Comparison of ENCODE assay signal across 12 cellular contexts in the genomic region with DNA sequence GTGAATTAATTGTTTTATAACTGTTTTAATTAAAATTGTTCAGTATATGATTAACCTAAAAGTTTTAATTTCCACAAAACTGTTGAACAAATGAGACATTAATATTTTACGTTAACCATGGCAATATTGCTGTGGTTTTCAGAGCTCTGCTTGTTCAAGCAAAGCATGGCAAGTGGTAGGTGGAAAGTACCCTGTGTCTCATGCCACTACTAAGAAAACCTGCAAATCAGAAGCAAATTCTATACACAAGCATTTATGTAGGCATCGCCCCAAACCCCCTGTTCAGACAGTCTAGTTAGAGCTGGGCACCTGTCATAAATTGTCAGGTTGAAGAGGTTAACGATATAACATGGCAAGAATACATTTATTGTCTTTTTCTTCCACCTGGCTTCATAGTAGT.
DNase-seq lines count a peak whose midpoint lies in the region; ATAC-seq lines count a peak whose summit lies in the region.
"Had no signal": no experiment of that assay in that cellular context is flagged by ENCODE, and none has a peak within 500 bp of the region (broad histone marks: within the 10 kb centered on the region; RNA-seq: fewer than 3 reads in every experiment).

No MANE protein-coding gene starts in this region.

- ATAC-seq in GM21825 (IDR thresholded peaks at IDR 0.05; ENCODE audit: unreplicated experiment) = peak; percentile 58
- ATAC-seq in HG03432 (IDR thresholded peaks at IDR 0.05; ENCODE audit: unreplicated experiment) = peak; percentile 78
- ATAC-seq in HG03439 (IDR thresholded peaks at IDR 0.05; ENCODE audit: unreplicated experiment) = no peak
- ATAC-seq: gastroesophageal sphincter, mucosa of descending colon had no signal

- DNase-seq in DMS 273 (lab: John Stamatoyannopoulos, UW; ENCODE audit: unreplicated experiment) = peak; percentile 53
- DNase-seq in DMS 273 treated with DMSO at 0.1 percent for 48 hours (lab: John Stamatoyannopoulos, UW) = no peak
- peak; percentile 12 for DNase-seq in germinal center (ENCODE audit: low spot score)
- no peak for DNase-seq in HuH-7 (ENCODE audit: low spot score)
- no peak for DNase-seq in activated T-cell treated with anti-CD3 and anti-CD28 coated beads for 4 hours
- DNase-seq: activated naive CD4-positive, alpha-beta T cell treated with anti-CD3 and anti-CD28 coated beads, Interleukin-2, amount 10 ng/mL, durations not matched to agents 7 days and 5 days; central memory CD4-positive, alpha-beta T cell; mucosa of descending colon had no signal

Comparison
In these comparisons a context has a peak if more than half of its experiments do, and no peak if none do; other contexts are left out.
1. DNase-seq: peak in DMS 273 (single experiment) and germinal center (single experiment); none in DMS 273 treated with DMSO at 0.1 percent for 48 hours (single experiment), HuH-7 (single experiment) and activated T-cell treated with anti-CD3 and anti-CD28 coated beads for 4 hours (single experiment).